19 cellular contexts compared by ENCODE assay signal in genomic region chr15:101323793-101324505, GRCh38. TPM values are rescaled to one million over a fixed set of nuclear protein-coding genes. Genes with fewer than 3 reads are reported as not detected.
A peak's percentile ranks its signal among the peaks of the same experiment; 100 is the strongest.
DNase-seq lines count a peak whose midpoint lies in the region; ATAC-seq and TF ChIP-seq lines count a peak whose summit lies in the region.
"Had no signal": no experiment of that assay in that cellular context is flagged by ENCODE, and none has a peak within 500 bp of the region (broad histone marks: within the 10 kb centered on the region; RNA-seq: fewer than 3 reads in every experiment).

No MANE protein-coding gene starts in this region.

- no peak overlapping the region for H2AFZ ChIP-seq in mesenchymal stem cell (ENCODE audit: low read depth, low read length)

- no TSS peak for BruUV-seq in Caco-2 (replicated peaks; lab: Mats Ljungman, UMichigan)

- no peak overlapping the region for H2BK12ac ChIP-seq in mesenchymal stem cell (ENCODE audit: low read length in 2 of 2)

- H3K4me1 Mint-ChIP-seq in Caco-2 (ENCODE audit: low read depth, unreplicated experiment) (peaks cover 6% of the 10 kb centered on the region), CD14-positive monocyte (peaks cover 16% of the 10 kb centered on the region)

- H3K4me1 ChIP-seq in Caco-2 = peaks cover 10% of the 10 kb centered on the region
- no peaks in the 10 kb centered on the region for H3K4me1 ChIP-seq in mesenchymal stem cell (ENCODE audit: control insufficient read depth, insufficient read depth, low read depth, low read length)
- no peaks in the 10 kb centered on the region for H3K4me1 ChIP-seq in upper lobe of right lung

- H3K4ac ChIP-seq in mesenchymal stem cell (ENCODE audit: low read depth in 1 of 2, low read length in 2 of 2) = no peak overlapping the region

- WGBS in mesenchymal stem cell = 89% methylated on average over 21 of the region's 21 CpGs

- H3K4me3 Mint-ChIP-seq in Caco-2 (ENCODE audit: unreplicated experiment) (no peak overlapping the region), CD14-positive monocyte (no peak overlapping the region)

- H3K27me3 Mint-ChIP-seq in Caco-2 (ENCODE audit: insufficient read depth, unreplicated experiment) = no peaks in the 10 kb centered on the region
- peaks cover 22 to 47% (median 27%) of the 10 kb centered on the region in 3 donors for H3K27me3 Mint-ChIP-seq in CD14-positive monocyte (ENCODE audit: low read depth in 3 of 3)

- no peak overlapping the region for H3K23ac ChIP-seq in mesenchymal stem cell (ENCODE audit: low read length in 2 of 2)

- no peak overlapping the region for H2BK120ac ChIP-seq in mesenchymal stem cell (ENCODE audit: low read depth, low read length)

- no peak overlapping the region for H3K18ac ChIP-seq in mesenchymal stem cell (ENCODE audit: low read depth in 1 of 2, low read length in 2 of 2)

- H3K79me1 ChIP-seq in mesenchymal stem cell (replicated peaks; ENCODE audit: low read length, poor library complexity, severe bottlenecking) = no peaks in the 10 kb centered on the region

- H2AK5ac ChIP-seq in mesenchymal stem cell (ENCODE audit: low read length, severe bottlenecking) = no peak overlapping the region

- H3K14ac ChIP-seq in mesenchymal stem cell (ENCODE audit: low read length in 2 of 2) = no peak overlapping the region

- intact Hi-C loops in Caco-2 (cut with micrococcal nuclease; ENCODE audit: unreplicated experiment) (no loop called here), upper lobe of right lung (cut with DNase I) (no loop called here), sciatic nerve (cut with DNase I) (no loop called here), CD14-positive monocyte (cut with micrococcal nuclease) (no loop called here)

- peak overlapping the region; percentile 36 for H4K8ac ChIP-seq in mesenchymal stem cell (ENCODE audit: low read length)

- H3K27ac Mint-ChIP-seq in Caco-2 (ENCODE audit: unreplicated experiment) (peak overlapping the region; percentile 37), CD14-positive monocyte (peak overlapping the region in 1 of 7 donors; percentile 20)
- H3K27ac Mint-ChIP-seq: IgD-negative memory B cell had no signal

- H3K9me3 Mint-ChIP-seq in Caco-2 (ENCODE audit: unreplicated experiment) (no peaks in the 10 kb centered on the region), CD14-positive monocyte (peaks cover 0 to 5% (median 2%) of the 10 kb centered on the region in 7 donors)

- no peak overlapping the region for H3K9ac ChIP-seq in mesenchymal stem cell (ENCODE audit: low read length)

- H3K4me2 ChIP-seq in mesenchymal stem cell (ENCODE audit: low read length, poor library complexity, severe bottlenecking) = no peak overlapping the region

- no peak overlapping the region for H3K4me3 ChIP-seq in Caco-2 (ENCODE audit: low read depth, low read length)
- H3K4me3 ChIP-seq in mesenchymal stem cell (ENCODE audit: insufficient read depth in 1 of 2, low read depth in 1 of 2, low read length in 2 of 2) = no peak overlapping the region
- H3K4me3 ChIP-seq in upper lobe of right lung = no peak overlapping the region

- peaks cover 9% of the 10 kb centered on the region for H3K36me3 Mint-ChIP-seq in Caco-2 (ENCODE audit: insufficient read depth, unreplicated experiment)
- peaks cover 0 to 2% of the 10 kb centered on the region in 2 donors for H3K36me3 Mint-ChIP-seq in CD14-positive monocyte

- POLR2A ChIA-PET in Caco-2 (lab: Charles Lee) = no interaction called here

- H3K27me3 ChIP-seq in Caco-2 (replicated peaks; ENCODE audit: control insufficient read depth, insufficient read depth, low read length) (no peaks in the 10 kb centered on the region), mesenchymal stem cell (ENCODE audit: control insufficient read depth in 1 of 2, insufficient read depth in 1 of 2, low read length in 2 of 2) (peaks cover 26 to 52% of the 10 kb centered on the region in 2 experiments), upper lobe of right lung (no peaks in the 10 kb centered on the region)

- H2BK5ac ChIP-seq in mesenchymal stem cell (ENCODE audit: low read depth, low read length, poor library complexity, severe bottlenecking) = no peak overlapping the region

- H4K91ac ChIP-seq in mesenchymal stem cell (ENCODE audit: low read length) = no peak overlapping the region

- no peaks in the 10 kb centered on the region; the same call in 1 of the 2 replicates for H3K36me3 ChIP-seq in Caco-2 (ENCODE audit: control insufficient read depth, insufficient read depth, low read length)
- no peaks in the 10 kb centered on the region for H3K36me3 ChIP-seq in mesenchymal stem cell (ENCODE audit: control insufficient read depth in 1 of 2, insufficient read depth in 2 of 2, low read depth in 1 of 2, low read length in 2 of 2)
- no peaks in the 10 kb centered on the region for H3K36me3 ChIP-seq in upper lobe of right lung

- CTCF ChIA-PET in Caco-2 (lab: Charles Lee) = no interaction called here

- ATAC-seq in upper lobe of right lung (no peak), sciatic nerve (no peak)
- ATAC-seq: HCT116, Panc1 had no signal

- H3K9me3 ChIP-seq in Caco-2 = no peaks in the 10 kb centered on the region
- H3K9me3 ChIP-seq in mesenchymal stem cell (ENCODE audit: control insufficient read depth, low read length) = no peaks in the 10 kb centered on the region
- no peaks in the 10 kb centered on the region for H3K9me3 ChIP-seq in upper lobe of right lung

- no peak for TF ChIP-seq CTCF in Caco-2 (IDR thresholded peaks at IDR 0.05; ENCODE audit: insufficient read depth in 1 of 2, low read depth in 1 of 2, low read length in 1 of 2, severe bottlenecking in 1 of 2, unreplicated experiment in 1 of 2)
- TF ChIP-seq CTCF in upper lobe of right lung (IDR thresholded peaks at IDR 0.05) = no peak
- no peak for TF ChIP-seq CTCF in CD14-positive monocyte (IDR thresholded peaks at IDR 0.05)

- H3K27ac ChIP-seq in mesenchymal stem cell (ENCODE audit: low read length, poor library complexity, severe bottlenecking) (no peak overlapping the region), upper lobe of right lung (no peak overlapping the region)
- H3K27ac ChIP-seq: RWPE1 had no signal

- no peak overlapping the region for H2BK15ac ChIP-seq in mesenchymal stem cell (ENCODE audit: low read depth, poor library complexity, severe bottlenecking)

- no peak for DNase-seq in Caco-2
- peak; percentile 89 for DNase-seq in SW480 (ENCODE audit: low spot score)
- no peak for DNase-seq in mesenchymal stem cell
- peak; percentile 33 for DNase-seq in upper lobe of right lung
- DNase-seq in sciatic nerve (ENCODE audit: low spot score) = no peak
- no peak for DNase-seq in NCI-H2227 (lab: John Stamatoyannopoulos, UW; ENCODE audit: unreplicated experiment)
- DNase-seq in CD14-positive monocyte (ENCODE audit: low spot score) = no peak
- DNase-seq: DMS53, NCI-H1092 treated with DMSO at 0.1 percent for 48 hours, NCI-H1436, NCI-H187, NCI-H2081 treated with DMSO at 0.1 percent for 48 hours, NCI-H2171, NCI-H524, SHP77 treated with DMSO at 0.1 percent for 48 hours had no signal

RNA-seq across cellular contexts. Expression of gene SNRPA1, which starts 28.9 kb away (rescaled TPM):
- total RNA-seq in Caco-2 (2022) (123 and 132 TPM in 2 replicates), upper lobe of right lung (40.7 TPM), sciatic nerve (43.8 TPM)
- polyA plus RNA-seq in mesenchymal stem cell (2013, experiment 1 of 2) = 40.4 TPM
- polyA plus RNA-seq in mesenchymal stem cell (2013, experiment 2 of 2) = 42.2 TPM
- 10 to 100 TPM; 23.8 to 35.4 TPM for polyA plus RNA-seq in CD14-positive monocyte

RNA-seq across cellular contexts. Expression of gene SELENOS, which starts 46.7 kb away (rescaled TPM):
- total RNA-seq in Caco-2 (2022) (69.7 and 71.3 TPM in 2 replicates), upper lobe of right lung (78.5 TPM), sciatic nerve (74.4 TPM)
- 89.5 TPM for polyA plus RNA-seq in mesenchymal stem cell (2013, experiment 1 of 2)
- polyA plus RNA-seq in mesenchymal stem cell (2013, experiment 2 of 2) = 95.2 TPM
- polyA plus RNA-seq in CD14-positive monocyte = 10 to 100 TPM; 51.6 to 70.2 TPM

Comparison
In these comparisons a context has a peak if more than half of its experiments do, and no peak if none do; other contexts are left out.
1. DNase-seq: peak in SW480 (single experiment) and upper lobe of right lung (single experiment); none in Caco-2 (0 of 2), mesenchymal stem cell (single experiment), sciatic nerve (single experiment), NCI-H2227 (single experiment) and CD14-positive monocyte (single experiment).